ENCODE assay signal across 21 cellular contexts in genomic region chr6:69022991-69023390, GRCh38.
DNase-seq lines count a peak whose midpoint lies in the region; ATAC-seq, FAIRE-seq and TF ChIP-seq lines count a peak whose summit lies in the region.
"Had no signal": no experiment of that assay in that cellular context is flagged by ENCODE, and none has a peak within 500 bp of the region (broad histone marks: within the 10 kb centered on the region; RNA-seq: fewer than 3 reads in every experiment).

No MANE protein-coding gene starts in this region.

- no peaks in the 10 kb centered on the region for H4K20me1 ChIP-seq in endothelial cell of umbilical vein (replicated peaks; ENCODE audit: control insufficient read depth, extremely low read depth, insufficient read depth, low read length)

- CTCF ChIA-PET in endothelial cell of umbilical vein (lab: Charles Lee): no interaction called here

- no TSS peak for BruUV-seq in endothelial cell of umbilical vein (replicated peaks; lab: Mats Ljungman, UMichigan)

- no peak for FAIRE-seq in endothelial cell of umbilical vein (lab: Jason Lieb, UNC)
- FAIRE-seq in urothelium cell line (lab: Jason Lieb, UNC): no peak
- FAIRE-seq: H54 had no signal

- POLR2A ChIA-PET in endothelial cell of umbilical vein (lab: Charles Lee): no interaction called here

- no peaks in the 10 kb centered on the region for H3K36me3 ChIP-seq in endothelial cell of umbilical vein (ENCODE audit: control insufficient read depth in 2 of 2, extremely low read depth in 1 of 2, insufficient read depth in 2 of 2, low read length in 2 of 2)
- H3K36me3 ChIP-seq in testis (ENCODE audit: low read depth, missing control alignments): no peaks in the 10 kb centered on the region
- H3K36me3 ChIP-seq: left ventricle myocardium inferior, neutrophil had no signal

- dilution Hi-C loops in endothelial cell of umbilical vein (cut with MboI; ENCODE audit: extremely low pct_ligation_motif_present, low sequenced_read_pairs): no loop called here

- intact Hi-C loops in endothelial cell of umbilical vein (cut with micrococcal nuclease) (no loop called here), testis (cut with DNase I; ENCODE audit: low total_unique reads) (no loop called here)

- H3K4me1 ChIP-seq in endothelial cell of umbilical vein (ENCODE audit: control insufficient read depth, extremely low read depth, insufficient read depth, low read length) (peaks cover 19% of the 10 kb centered on the region), testis (no peaks in the 10 kb centered on the region)
- H3K4me1 ChIP-seq: left ventricle myocardium inferior had no signal

- H3K4me3 ChIP-seq in AG10803 (ENCODE audit: low read length) (no peak overlapping the region), endothelial cell of umbilical vein (replicated peaks in 1 of 3; ENCODE audit: insufficient read depth in 1 of 3, low read depth in 1 of 3, low read length in 3 of 3) (no peak overlapping the region), testis (no peak overlapping the region)
- H3K4me3 ChIP-seq: left ventricle myocardium inferior, mucosa of descending colon had no signal

- no peak for TF ChIP-seq POLR2A in endothelial cell of umbilical vein (IDR thresholded peaks at IDR 0.05; ENCODE audit: low read depth, low read length)
- TF ChIP-seq POLR2A in testis (IDR thresholded peaks at IDR 0.05): no peak

- no peak overlapping the region for H2AFZ ChIP-seq in endothelial cell of umbilical vein (ENCODE audit: low read depth, low read length)

- TF ChIP-seq CTCF in AG10803 (conservative IDR thresholded peaks at IDR 0.05; ENCODE audit: low read length) (no peak), endothelial cell of umbilical vein (IDR thresholded peaks at IDR 0.05; ENCODE audit: extremely low read depth in 1 of 2, insufficient read depth in 1 of 2, low read depth in 1 of 2, low read length in 2 of 2) (no peak), testis (IDR thresholded peaks at IDR 0.05) (no peak)

- H3K27me3 ChIP-seq in endothelial cell of umbilical vein (ENCODE audit: control insufficient read depth in 2 of 2, insufficient read depth in 2 of 2, low read length in 2 of 2) (no peaks in the 10 kb centered on the region), testis (no peaks in the 10 kb centered on the region)
- H3K27me3 ChIP-seq: neutrophil had no signal

- no peak for ATAC-seq in GM18517 (IDR thresholded peaks at IDR 0.05; ENCODE audit: unreplicated experiment)
- ATAC-seq: activated CD8-positive, alpha-beta T cell treated with anti-CD3 and anti-CD28 coated beads for 36 hours; CD8-positive, alpha-beta T cell; mucosa of descending colon had no signal

- no peak overlapping the region for H3K4me2 ChIP-seq in endothelial cell of umbilical vein (ENCODE audit: insufficient read depth, low read length)

- H3K9me3 ChIP-seq in endothelial cell of umbilical vein (replicated peaks; ENCODE audit: control insufficient read depth, insufficient read depth, low read length) (no peaks in the 10 kb centered on the region), testis (no peaks in the 10 kb centered on the region)
- H3K9me3 ChIP-seq: left ventricle myocardium inferior, mucosa of descending colon, neutrophil had no signal

- H3K27ac ChIP-seq in endothelial cell of umbilical vein (ENCODE audit: insufficient read depth, low read depth, low read length) (no peak overlapping the region), testis (no peak overlapping the region)
- H3K27ac ChIP-seq: left ventricle myocardium inferior, neutrophil had no signal

- 90 to 91% methylated on average over 1 of the region's 1 CpG for WGBS in testis, 2 donors

- no peak overlapping the region for H3K9ac ChIP-seq in endothelial cell of umbilical vein (replicated peaks; ENCODE audit: extremely low read depth, insufficient read depth, low read length)

- DNase-seq in AG10803 (ENCODE audit: low read depth) (peak; percentile 45), NCI-H460 (ENCODE audit: extremely low read depth, low read depth) (peak; percentile 29), endothelial cell of umbilical vein (ENCODE audit: low read depth, low spot score) (peak; percentile 8), kidney glomerular epithelial cell (lab: John Stamatoyannopoulos, UW) (peak; percentile 87), testis (no peak), urothelium cell line (ENCODE audit: low spot score) (no peak), UCSD-AML1 (lab: John Stamatoyannopoulos, UW; ENCODE audit: unreplicated experiment) (no peak)
- DNase-seq: activated CD4-positive, CD25-positive, alpha-beta regulatory T cell; activated CD8-positive, alpha-beta T cell treated with anti-CD3 and anti-CD28 coated beads for 36 hours; activated naive CD4-positive, alpha-beta T cell treated with anti-CD3 and anti-CD28 coated beads, Interleukin-2, amount 10 ng/mL, durations not matched to agents 7 days and 5 days; activated T-cell treated with anti-CD3 and anti-CD28 coated beads, Interleukin-2, amount 50 U/mL, for 24 hours; CD8-positive, alpha-beta T cell; glutamatergic neuron; left ventricle myocardium inferior; MM.1S; mucosa of descending colon; NCI-H146; retina had no signal

- H3K79me2 ChIP-seq in endothelial cell of umbilical vein (ENCODE audit: control insufficient read depth, insufficient read depth, low read length): no peaks in the 10 kb centered on the region

- no peaks in the 10 kb centered on the region for H3K9me1 ChIP-seq in endothelial cell of umbilical vein (replicated peaks; ENCODE audit: control insufficient read depth, extremely low read depth, insufficient read depth, low read length)

TF ChIP-seq in endothelial cell of umbilical vein, 7 proteins besides CTCF, POLR2A, EP300 and RAD21:
- TF ChIP-seq MAX (IDR thresholded peaks at IDR 0.05; ENCODE audit: insufficient read depth, insufficient read length) (no peak), POLR2AphosphoS5 (IDR thresholded peaks at IDR 0.05; ENCODE audit: insufficient read depth, low read depth, low read length) (no peak), JUN (IDR thresholded peaks at IDR 0.05; ENCODE audit: borderline replicate concordance, insufficient read depth, insufficient read length, low read depth) (no peak), MYC (IDR thresholded peaks at IDR 0.05; ENCODE audit: low read depth, low read length) (no peak), FOS (IDR thresholded peaks at IDR 0.05; ENCODE audit: borderline replicate concordance, insufficient read depth, low read length) (peak; percentile 58), GATA2 (IDR thresholded peaks at IDR 0.05; ENCODE audit: insufficient read depth, insufficient read length, low read depth, low read length) (no peak), EZH2 (IDR thresholded peaks at IDR 0.05; ENCODE audit: borderline replicate concordance, low read depth, low read length, severe bottlenecking) (no peak)

Comparison
In these comparisons a context has a peak if more than half of its experiments do, and no peak if none do; other contexts are left out.
1. DNase-seq: peak in AG10803 (single experiment), NCI-H460 (single experiment), endothelial cell of umbilical vein (single experiment) and kidney glomerular epithelial cell (single experiment); none in testis (single experiment), urothelium cell line (single experiment) and UCSD-AML1 (single experiment).